In genomic region chr9:128325629-128326028, GRCh38 we compare ENCODE assay signal across 14 cellular contexts.
"Had no signal": no experiment of that assay in that cellular context is flagged by ENCODE, and none has a peak within 500 bp of the region (broad histone marks: within the 10 kb centered on the region; RNA-seq: fewer than 3 reads in every experiment).

No MANE protein-coding gene starts in this region.

- H3K9me3 ChIP-seq: esophagus muscularis mucosa, mucosa of descending colon, transverse colon had no signal

- H3K27ac Mint-ChIP-seq: activated CD4-positive, alpha-beta memory T cell treated with anti-CD3 and anti-CD28 coated beads for 36 hours; activated naive CD4-positive, alpha-beta T cell treated with anti-CD3 and anti-CD28 coated beads, Interleukin-2, amount 10 ng/mL, durations not matched to agents 7 days and 5 days; endodermal cell had no signal

- H3K27me3 ChIP-seq: esophagus muscularis mucosa, transverse colon had no signal

- H3K9me3 Mint-ChIP-seq: activated CD4-positive, alpha-beta memory T cell treated with anti-CD3 and anti-CD28 coated beads for 36 hours; activated naive CD4-positive, alpha-beta T cell treated with anti-CD3 and anti-CD28 coated beads, Interleukin-2, amount 10 ng/mL, durations not matched to agents 7 days and 5 days; endodermal cell; immature natural killer cell; naive thymus-derived CD8-positive, alpha-beta T cell had no signal

- H3K4me3 ChIP-seq: esophagus muscularis mucosa, mucosa of descending colon, transverse colon had no signal

- H3K4me3 Mint-ChIP-seq: activated CD4-positive, alpha-beta memory T cell treated with anti-CD3 and anti-CD28 coated beads for 36 hours; activated naive CD4-positive, alpha-beta T cell treated with anti-CD3 and anti-CD28 coated beads, Interleukin-2, amount 10 ng/mL, durations not matched to agents 7 days and 5 days; endodermal cell had no signal

- H3K27ac ChIP-seq: esophagus muscularis mucosa, transverse colon had no signal

- H3K36me3 Mint-ChIP-seq: activated CD4-positive, alpha-beta memory T cell treated with anti-CD3 and anti-CD28 coated beads for 36 hours had no signal

- H3K27me3 Mint-ChIP-seq: activated CD4-positive, alpha-beta memory T cell treated with anti-CD3 and anti-CD28 coated beads for 36 hours; activated naive CD4-positive, alpha-beta T cell treated with anti-CD3 and anti-CD28 coated beads, Interleukin-2, amount 10 ng/mL, durations not matched to agents 7 days and 5 days had no signal

- DNase-seq: activated CD4-positive, alpha-beta memory T cell treated with anti-CD3 and anti-CD28 coated beads for 36 hours; activated CD4-positive, CD25-positive, alpha-beta regulatory T cell treated with anti-CD3 and anti-CD28 coated beads, Interleukin-2, amount 50 U/mL, for 72 hours; activated naive CD4-positive, alpha-beta T cell treated with anti-CD3 and anti-CD28 coated beads, Interleukin-2, amount 10 ng/mL, durations not matched to agents 7 days and 5 days; amniotic stem cell; endodermal cell; foreskin fibroblast; glutamatergic neuron; immature natural killer cell; mucosa of descending colon; naive thymus-derived CD8-positive, alpha-beta T cell; SIG-M5; T-helper 9 cell; transverse colon had no signal
